ENCODE assay signal across 9 cellular contexts in the genomic region with DNA sequence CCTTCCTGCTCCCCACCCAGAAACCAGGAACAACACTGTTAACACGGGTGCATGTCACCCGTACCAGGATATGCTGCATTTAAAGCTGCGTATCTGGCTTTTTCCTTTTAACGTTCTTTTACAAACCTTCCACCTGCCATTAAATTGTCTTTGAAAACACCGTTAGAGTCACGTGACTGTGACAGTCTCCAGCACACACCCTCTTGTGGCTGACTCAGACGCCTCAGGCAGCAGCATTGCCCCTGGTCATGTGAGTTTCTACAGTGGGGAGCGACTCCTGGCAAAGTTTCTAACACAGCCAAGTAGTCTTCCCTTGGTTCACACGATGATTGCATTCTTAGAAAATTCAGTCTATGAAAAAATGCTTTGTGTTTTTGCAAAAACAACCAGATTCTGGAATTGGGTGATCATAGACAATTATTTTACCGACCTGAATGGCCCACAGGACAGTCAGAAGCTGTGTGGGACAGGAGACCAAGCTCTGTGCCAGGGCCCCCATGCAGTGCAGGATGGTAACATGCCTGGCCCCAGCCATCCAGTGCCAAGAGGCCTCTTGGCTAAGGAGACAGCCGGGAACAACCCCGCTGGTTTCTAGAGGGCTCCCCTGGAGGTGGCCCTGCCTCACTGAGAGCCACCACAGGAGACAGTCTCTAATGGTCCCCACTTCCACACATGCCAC.
DNase-seq lines count a peak whose midpoint lies in the region; ATAC-seq and TF ChIP-seq lines count a peak whose summit lies in the region.
"Had no signal": no experiment of that assay in that cellular context is flagged by ENCODE, and none has a peak within 500 bp of the region (broad histone marks: within the 10 kb centered on the region; RNA-seq: fewer than 3 reads in every experiment).

No MANE protein-coding gene starts in this region.

- TF ChIP-seq EP300 in gastroesophageal sphincter (IDR thresholded peaks at IDR 0.05), result no peak

- TF ChIP-seq CTCF in GM12872 (IDR thresholded peaks at IDR 0.05; ENCODE audit: insufficient read depth, low read depth, low read length) (0 out of 3 replicates have a peak, but pooled peaks have one; percentile 19), gastroesophageal sphincter (IDR thresholded peaks at IDR 0.05) (peak in 2 of 4 experiments; percentile 19 to 36)

- H3K27ac ChIP-seq in gastroesophageal sphincter, result no peak overlapping the region
- H3K27ac ChIP-seq: KMS-11 had no signal

- no peak overlapping the region for H3K4me3 ChIP-seq in gastroesophageal sphincter

- H3K36me3 ChIP-seq in gastroesophageal sphincter, result peaks cover 0 to 40% of the 10 kb centered on the region in 2 donors

- DNase-seq in Ammon's horn (ENCODE audit: low spot score) (peak; percentile 69), NCI-H460 (ENCODE audit: extremely low read depth, low read depth) (peak; percentile 38), hepatic stellate cell (ENCODE audit: low spot score) (peak; percentile 67)
- DNase-seq in activated naive CD4-positive, alpha-beta T cell treated with anti-CD3 and anti-CD28 coated beads, Interleukin-2, amount 50 U/mL, for 16 hours, result peak; percentile 28
- peak; percentile 8 for DNase-seq in stimulated activated CD8-positive, alpha-beta memory T cell treated with anti-CD3 and anti-CD28 coated beads, Interleukin-12 subunit alpha, Interleukin-12 subunit beta, amount 100 ng/mL, for 1 hour (ENCODE audit: low read depth)

- peaks cover 0 to 5% (median 0%) of the 10 kb centered on the region in 3 donors for H3K4me1 ChIP-seq in gastroesophageal sphincter

- WGBS in gastroesophageal sphincter (ENCODE audit: low coverage in 1 of 2), 2 donors, result 41 to 69% methylated on average over 4 to 11 of the region's 12 CpGs

- H3K27me3 ChIP-seq in gastroesophageal sphincter, result no peaks in the 10 kb centered on the region

- TF ChIP-seq POLR2A in gastroesophageal sphincter (IDR thresholded peaks at IDR 0.05), result no peak

- no peaks in the 10 kb centered on the region for H3K9me3 ChIP-seq in gastroesophageal sphincter

- no peak for ATAC-seq in HG03432 (IDR thresholded peaks at IDR 0.05; ENCODE audit: unreplicated experiment)
- ATAC-seq in gastroesophageal sphincter, result no peak

Comparison
In these comparisons a context has a peak if more than half of its experiments do, and no peak if none do; other contexts are left out.
1. DNase-seq: peak in every context shown above with its lines; median percentile 69 in Ammon's horn; 67 in hepatic stellate cell; 38 in NCI-H460; 28 in activated naive CD4-positive, alpha-beta T cell treated with anti-CD3 and anti-CD28 coated beads, Interleukin-2, amount 50 U/mL, for 16 hours; 8 in stimulated activated CD8-positive, alpha-beta memory T cell treated with anti-CD3 and anti-CD28 coated beads, Interleukin-12 subunit alpha, Interleukin-12 subunit beta, amount 100 ng/mL, for 1 hour.